Comparison of ENCODE assay signal across 23 cellular contexts in the genomic region with DNA sequence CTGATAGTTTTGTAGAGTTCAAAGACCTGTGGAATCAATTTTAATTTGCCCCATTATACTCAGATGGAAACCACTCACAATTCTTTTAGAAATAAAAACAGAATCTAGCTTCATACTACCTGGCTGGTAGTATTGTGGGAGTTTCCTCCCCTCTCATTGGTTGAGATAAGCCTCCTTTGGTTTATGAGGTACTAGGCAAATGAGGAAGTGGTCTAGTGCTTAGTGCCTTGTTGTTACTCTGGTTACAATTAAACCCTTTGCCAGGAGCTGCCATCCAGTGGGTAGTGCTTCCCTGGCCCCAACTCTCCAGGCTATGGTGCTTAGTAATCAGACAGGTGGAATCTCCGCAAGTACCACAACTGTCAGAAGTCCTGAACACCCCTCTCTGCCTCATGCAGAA.
"Had no signal": no experiment of that assay in that cellular context is flagged by ENCODE, and none has a peak within 500 bp of the region (broad histone marks: within the 10 kb centered on the region; RNA-seq: fewer than 3 reads in every experiment).

No MANE protein-coding gene starts in this region.

- H3K27me3 ChIP-seq: body of pancreas, cardiac muscle cell, esophagus squamous epithelium, neural progenitor cell, sigmoid colon, testis had no signal

- H3K36me3 Mint-ChIP-seq: activated CD8-positive, alpha-beta memory T cell treated with anti-CD3 and anti-CD28 coated beads, Interleukin-2, amount 10 ng/mL, durations not matched to agents 7 days and 5 days; activated naive CD4-positive, alpha-beta T cell treated with anti-CD3 and anti-CD28 coated beads, Interleukin-2, amount 10 ng/mL, durations not matched to agents 7 days and 5 days; neural progenitor cell had no signal

- H3K9me3 Mint-ChIP-seq: activated CD4-positive, alpha-beta T cell treated with anti-CD3 and anti-CD28 coated beads, Interleukin-2, amount 10 ng/mL, durations not matched to agents 24 days and 14 days; activated CD8-positive, alpha-beta T cell treated with anti-CD3 and anti-CD28 coated beads for 36 hours; activated naive CD4-positive, alpha-beta T cell treated with anti-CD3 and anti-CD28 coated beads, Interleukin-2, amount 10 ng/mL, durations not matched to agents 7 days and 5 days; activated naive CD8-positive, alpha-beta T cell treated with anti-CD3 and anti-CD28 coated beads, Interleukin-2, amount 50 U/mL, for 24 hours; stimulated activated memory B cell treated with anti-CD40 and anti-IgM and Interleukin-4, amounts not matched to agents 10 μg/mL and 1 μg/mL and 100 μg/mL, for 72 hours had no signal

- H3K27ac Mint-ChIP-seq: activated CD4-positive, alpha-beta T cell treated with anti-CD3 and anti-CD28 coated beads, Interleukin-2, amount 10 ng/mL, durations not matched to agents 24 days and 14 days; activated CD8-positive, alpha-beta memory T cell treated with anti-CD3 and anti-CD28 coated beads, Interleukin-2, amount 10 ng/mL, durations not matched to agents 7 days and 5 days; activated CD8-positive, alpha-beta T cell treated with anti-CD3 and anti-CD28 coated beads for 36 hours; activated naive CD4-positive, alpha-beta T cell treated with anti-CD3 and anti-CD28 coated beads, Interleukin-2, amount 10 ng/mL, durations not matched to agents 7 days and 5 days; activated naive CD8-positive, alpha-beta T cell treated with anti-CD3 and anti-CD28 coated beads, Interleukin-2, amount 50 U/mL, for 24 hours; endodermal cell; neural progenitor cell; progenitor cell of endocrine pancreas; stimulated activated memory B cell treated with anti-CD40 and anti-IgM and Interleukin-4, amounts not matched to agents 10 μg/mL and 1 μg/mL and 100 μg/mL, for 72 hours had no signal

- DNase-seq: activated CD4-positive, alpha-beta T cell treated with anti-CD3 and anti-CD28 coated beads, Interleukin-2, amount 10 ng/mL, durations not matched to agents 24 days and 14 days; activated CD8-positive, alpha-beta memory T cell treated with anti-CD3 and anti-CD28 coated beads, Interleukin-2, amount 10 ng/mL, durations not matched to agents 7 days and 5 days; activated CD8-positive, alpha-beta T cell treated with anti-CD3 and anti-CD28 coated beads for 36 hours; activated effector memory CD4-positive, alpha-beta T cell treated with anti-CD3 and anti-CD28 coated beads, Interleukin-2, amount 50 U/mL, for 16 hours; activated naive CD4-positive, alpha-beta T cell treated with anti-CD3 and anti-CD28 coated beads, Interleukin-2, amount 10 ng/mL, durations not matched to agents 7 days and 5 days; activated naive CD8-positive, alpha-beta T cell treated with anti-CD3 and anti-CD28 coated beads, Interleukin-2, amount 50 U/mL, for 24 hours; activated T-cell treated with anti-CD3 and anti-CD28 coated beads for 4 hours; body of pancreas; cortex of kidney; endodermal cell; esophagus squamous epithelium; heart left ventricle; retina; sigmoid colon; stimulated activated CD4-positive, alpha-beta T cell treated with anti-CD3 and anti-CD28 coated beads, Interleukin-15, amount 100 ng/mL, for 24 hours; testis; trophoblast cell had no signal

- H3K4me3 Mint-ChIP-seq: activated CD4-positive, alpha-beta T cell treated with anti-CD3 and anti-CD28 coated beads, Interleukin-2, amount 10 ng/mL, durations not matched to agents 24 days and 14 days; activated CD8-positive, alpha-beta memory T cell treated with anti-CD3 and anti-CD28 coated beads, Interleukin-2, amount 10 ng/mL, durations not matched to agents 7 days and 5 days; activated CD8-positive, alpha-beta T cell treated with anti-CD3 and anti-CD28 coated beads for 36 hours; activated naive CD4-positive, alpha-beta T cell treated with anti-CD3 and anti-CD28 coated beads, Interleukin-2, amount 10 ng/mL, durations not matched to agents 7 days and 5 days; activated naive CD8-positive, alpha-beta T cell treated with anti-CD3 and anti-CD28 coated beads, Interleukin-2, amount 50 U/mL, for 24 hours; endodermal cell; neural progenitor cell; stimulated activated memory B cell treated with anti-CD40 and anti-IgM and Interleukin-4, amounts not matched to agents 10 μg/mL and 1 μg/mL and 100 μg/mL, for 72 hours had no signal

- H3K36me3 ChIP-seq: cardiac muscle cell, esophagus squamous epithelium, heart left ventricle, neural progenitor cell, sigmoid colon had no signal

- H3K4me1 Mint-ChIP-seq: activated CD4-positive, alpha-beta T cell treated with anti-CD3 and anti-CD28 coated beads, Interleukin-2, amount 10 ng/mL, durations not matched to agents 24 days and 14 days; activated naive CD4-positive, alpha-beta T cell treated with anti-CD3 and anti-CD28 coated beads, Interleukin-2, amount 10 ng/mL, durations not matched to agents 7 days and 5 days; activated naive CD8-positive, alpha-beta T cell treated with anti-CD3 and anti-CD28 coated beads, Interleukin-2, amount 50 U/mL, for 24 hours; stimulated activated memory B cell treated with anti-CD40 and anti-IgM and Interleukin-4, amounts not matched to agents 10 μg/mL and 1 μg/mL and 100 μg/mL, for 72 hours had no signal

- H3K9me3 ChIP-seq: body of pancreas, esophagus squamous epithelium, sigmoid colon, testis had no signal

- H3K27ac ChIP-seq: body of pancreas, cardiac muscle cell, esophagus squamous epithelium, neural progenitor cell, sigmoid colon, testis had no signal

- H3K27me3 Mint-ChIP-seq: activated CD4-positive, alpha-beta T cell treated with anti-CD3 and anti-CD28 coated beads, Interleukin-2, amount 10 ng/mL, durations not matched to agents 24 days and 14 days; activated CD8-positive, alpha-beta memory T cell treated with anti-CD3 and anti-CD28 coated beads, Interleukin-2, amount 10 ng/mL, durations not matched to agents 7 days and 5 days; activated CD8-positive, alpha-beta T cell treated with anti-CD3 and anti-CD28 coated beads for 36 hours; activated naive CD4-positive, alpha-beta T cell treated with anti-CD3 and anti-CD28 coated beads, Interleukin-2, amount 10 ng/mL, durations not matched to agents 7 days and 5 days; activated naive CD8-positive, alpha-beta T cell treated with anti-CD3 and anti-CD28 coated beads, Interleukin-2, amount 50 U/mL, for 24 hours; progenitor cell of endocrine pancreas; stimulated activated memory B cell treated with anti-CD40 and anti-IgM and Interleukin-4, amounts not matched to agents 10 μg/mL and 1 μg/mL and 100 μg/mL, for 72 hours had no signal

- H3K4me1 ChIP-seq: body of pancreas, esophagus squamous epithelium, sigmoid colon, testis had no signal

- H3K4me3 ChIP-seq: body of pancreas, cardiac muscle cell, esophagus squamous epithelium, heart left ventricle, neural progenitor cell, sigmoid colon, smooth muscle cell, testis had no signal

- ATAC-seq: activated CD4-positive, CD25-positive, alpha-beta regulatory T cell treated with anti-CD3 and anti-CD28 coated beads, Interleukin-2, amount 50 U/mL, for 24 hours; activated CD8-positive, alpha-beta memory T cell treated with anti-CD3 and anti-CD28 coated beads, Interleukin-2, amount 10 ng/mL, durations not matched to agents 7 days and 5 days; activated CD8-positive, alpha-beta T cell treated with anti-CD3 and anti-CD28 coated beads for 36 hours; activated naive CD8-positive, alpha-beta T cell treated with anti-CD3 and anti-CD28 coated beads, Interleukin-2, amount 50 U/mL, for 24 hours; body of pancreas; stimulated activated memory B cell treated with anti-CD40 and anti-IgM and Interleukin-4, amounts not matched to agents 10 μg/mL and 1 μg/mL and 100 μg/mL, for 72 hours had no signal
